ENCODE assay signal across 8 cellular contexts in genomic region chr6:3455121-3455489, GRCh38. TPM values are rescaled to one million over a fixed set of nuclear protein-coding genes. Genes with fewer than 3 reads are reported as not detected.
DNase-seq lines count a peak whose midpoint lies in the region; ATAC-seq and TF ChIP-seq lines count a peak whose summit lies in the region.

No MANE protein-coding gene starts in this region.

- H2AFZ ChIP-seq in MM.1S (ENCODE audit: low read length) = no peak overlapping the region

- peaks cover 17% of the 10 kb centered on the region for H3K27me3 Mint-ChIP-seq in activated T-cell treated with anti-CD3 and anti-CD28 coated beads, Interleukin-2, amount 50 U/mL, for 4 hours (ENCODE audit: low read depth)

- no peak overlapping the region for H3K27ac ChIP-seq in MM.1S (ENCODE audit: low read length)

- H3K4me1 ChIP-seq in MM.1S (ENCODE audit: low read length) = peaks cover 5% of the 10 kb centered on the region; the same call in 1 of the 2 replicates

- H4K20me1 ChIP-seq in MM.1S (ENCODE audit: insufficient read depth, low read length) = no peaks in the 10 kb centered on the region

- TF ChIP-seq CTCF in MM.1S (IDR thresholded peaks at IDR 0.05; ENCODE audit: low read length) = no peak

- H3K79me2 ChIP-seq in MM.1S (ENCODE audit: low read length) = no peaks in the 10 kb centered on the region

- H3K9me3 Mint-ChIP-seq in activated T-cell treated with anti-CD3 and anti-CD28 coated beads, Interleukin-2, amount 50 U/mL, for 4 hours = no peaks in the 10 kb centered on the region

- no peaks in the 10 kb centered on the region for H3F3A ChIP-seq in MM.1S (ENCODE audit: insufficient read depth, low read length)

- DNase-seq in MM.1S = no peak
- DNase-seq in activated T-cell treated with anti-CD3 and anti-CD28 coated beads, Interleukin-2, amount 50 U/mL, for 4 hours = peak; percentile 24
- peak; percentile 43 to 50 for DNase-seq in stimulated activated CD4-positive, alpha-beta T cell treated with anti-CD3 and anti-CD28 coated beads, Interleukin-2, amount 100 ng/mL, for 24 hours
- no peak for DNase-seq in HT-29 (ENCODE audit: low spot score)
- DNase-seq in cortex of kidney (lab: John Stamatoyannopoulos, UW) = no peak
- DNase-seq in mucosa of gallbladder (ENCODE audit: low spot score) = no peak

- no peaks in the 10 kb centered on the region for H3K9me3 ChIP-seq in MM.1S (replicated peaks; ENCODE audit: insufficient read depth, low read length)

- no peak overlapping the region for H3K4me3 ChIP-seq in MM.1S (ENCODE audit: low read length)
- H3K4me3 ChIP-seq in iPS-11a (ENCODE audit: low read depth, low read length) = peak overlapping the region; percentile 56

- H3K27me3 ChIP-seq in MM.1S (replicated peaks; ENCODE audit: insufficient read depth, low read length) = peaks cover 11% of the 10 kb centered on the region; the same call in 1 of the 2 replicates

- H3K9ac ChIP-seq in MM.1S (ENCODE audit: low read length) = no peak overlapping the region

- peaks cover 10% of the 10 kb centered on the region for H3K4me1 Mint-ChIP-seq in activated T-cell treated with anti-CD3 and anti-CD28 coated beads, Interleukin-2, amount 50 U/mL, for 4 hours (ENCODE audit: low read depth)

- H3K36me3 ChIP-seq in MM.1S (replicated peaks; ENCODE audit: insufficient read depth, low read length) = no peaks in the 10 kb centered on the region

- no peak overlapping the region for H3K4me3 Mint-ChIP-seq in activated T-cell treated with anti-CD3 and anti-CD28 coated beads, Interleukin-2, amount 50 U/mL, for 4 hours

- peak; percentile 36 to 55 for ATAC-seq in activated T-cell treated with anti-CD3 and anti-CD28 coated beads, Interleukin-2, amount 50 U/mL, for 4 hours
- ATAC-seq in GM18868 (IDR thresholded peaks at IDR 0.05; ENCODE audit: unreplicated experiment) = no peak

- no peaks in the 10 kb centered on the region for H3K9me2 ChIP-seq in MM.1S (replicated peaks; ENCODE audit: insufficient read depth, low read length)

- peak overlapping the region; percentile 100; the same call in 1 of the 2 replicates for H3K4me2 ChIP-seq in MM.1S (ENCODE audit: low read depth, low read length)

- H3K36me3 Mint-ChIP-seq in activated T-cell treated with anti-CD3 and anti-CD28 coated beads, Interleukin-2, amount 50 U/mL, for 4 hours (ENCODE audit: insufficient read depth) = no peaks in the 10 kb centered on the region

RNA-seq across cellular contexts. Expression of gene SLC22A23, which starts 1.7 kb away (rescaled TPM):
- total RNA-seq in activated T-cell treated with anti-CD3 and anti-CD28 coated beads, Interleukin-2, amount 50 U/mL, for 4 hours = 1 to 10 TPM in 1 of 3 donors, under 1 TPM in 2; 0.50 to 1.2 (median 0.54) TPM
- total RNA-seq in HT-29 (2014; rRNA removed; shearing (Covaris generic)) = 7.5 and 10.8 TPM in 2 replicates
- 46.0 TPM for total RNA-seq in mucosa of gallbladder

Comparison
In these comparisons a context has a peak if more than half of its experiments do, and no peak if none do; other contexts are left out.
1. DNase-seq: peak in activated T-cell treated with anti-CD3 and anti-CD28 coated beads, Interleukin-2, amount 50 U/mL, for 4 hours (single experiment) and stimulated activated CD4-positive, alpha-beta T cell treated with anti-CD3 and anti-CD28 coated beads, Interleukin-2, amount 100 ng/mL, for 24 hours (2 of 2); none in MM.1S (single experiment), HT-29 (single experiment), cortex of kidney (single experiment) and mucosa of gallbladder (single experiment).